Comparison of ENCODE assay signal across 1 cellular context in the genomic region with DNA sequence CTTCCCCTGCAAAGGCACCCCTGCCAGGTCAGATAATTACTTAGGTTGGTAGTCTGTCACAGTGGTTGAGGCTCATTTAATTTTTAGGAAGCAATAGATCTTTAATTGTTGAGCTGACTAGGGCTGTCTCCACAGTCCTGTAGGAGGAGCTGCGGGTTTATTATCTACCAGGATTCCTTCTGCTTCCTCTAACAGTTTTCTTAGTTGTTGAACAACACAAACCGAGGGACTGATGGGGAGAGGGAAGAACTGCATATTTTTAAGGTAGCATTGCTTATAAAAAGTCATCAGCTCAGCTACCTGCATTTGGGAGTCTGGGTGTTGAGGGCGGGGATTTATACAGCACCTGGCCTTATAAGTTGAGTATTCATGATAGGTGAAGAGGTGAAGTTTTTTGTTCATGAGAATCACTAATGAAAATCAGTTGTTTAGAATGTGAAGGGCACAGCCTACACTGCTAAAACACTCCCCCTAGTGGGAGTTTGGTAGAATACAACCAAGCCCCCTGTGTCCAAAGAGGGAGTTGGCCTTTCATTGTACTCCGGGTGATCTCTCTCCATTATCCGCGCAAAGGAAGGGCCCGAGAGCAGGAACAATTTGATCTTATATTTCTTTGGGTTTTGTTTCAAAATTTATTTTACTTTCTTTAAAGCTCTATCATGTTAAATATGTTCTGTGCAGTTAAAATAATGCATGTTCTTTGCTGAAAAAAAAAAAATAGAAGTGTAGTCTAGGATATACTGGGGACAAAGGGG.
A peak's percentile ranks its signal among the peaks of the same experiment; 100 is the strongest.
TF ChIP-seq lines count a peak whose summit lies in the region.

No MANE protein-coding gene starts in this region.

TF ChIP-seq in K562, 482 proteins besides CTCF, POLR2A, EP300 and RAD21 (continued from another document and continues in another):
- TF ChIP-seq TSHZ1 (CRISPR knock-in tag; IDR thresholded peaks at IDR 0.05) (no peak), POLR2AphosphoS5 (IDR thresholded peaks at IDR 0.05; ENCODE audit: control insufficient read depth, insufficient read depth, low read depth, low read length) (no peak), NR3C1 (CRISPR knock-in tag; IDR thresholded peaks at IDR 0.05) (no peak), ARID3A (IDR thresholded peaks at IDR 0.05; ENCODE audit: borderline replicate concordance, low read depth, low read length) (0 out of 2 replicates have a peak, but pooled peaks have one; percentile 48), NCOA1 (IDR thresholded peaks at IDR 0.05; ENCODE audit: low read depth) (no peak), ZFP30 (CRISPR knock-in tag; IDR thresholded peaks at IDR 0.05; ENCODE audit: borderline replicate concordance) (no peak), HLTF (IDR thresholded peaks at IDR 0.05) (no peak), ZNF263 (CRISPR knock-in tag; IDR thresholded peaks at IDR 0.05; ENCODE audit: borderline replicate concordance) (0 out of 2 replicates have a peak, but pooled peaks have one; percentile 23), SMAD1 (IDR thresholded peaks at IDR 0.05; ENCODE audit: low read depth, low read length, partially characterized antibody) (no peak), ZNF224 (CRISPR knock-in tag; IDR thresholded peaks at IDR 0.05) (no peak), E2F8 (IDR thresholded peaks at IDR 0.05; ENCODE audit: low read depth, partially characterized antibody) (no peak), TGIF2 (CRISPR knock-in tag; IDR thresholded peaks at IDR 0.05) (no peak), ILF3 (IDR thresholded peaks at IDR 0.05; ENCODE audit: borderline replicate concordance) (0 out of 2 replicates have a peak, but pooled peaks have one; percentile 45), THAP12 (CRISPR knock-in tag; IDR thresholded peaks at IDR 0.05) (no peak), RBM25 (IDR thresholded peaks at IDR 0.05; ENCODE audit: low read depth, low read length, severe bottlenecking) (no peak), CBX3 (IDR thresholded peaks at IDR 0.05; ENCODE audit: borderline replicate concordance in 1 of 2, low read length in 2 of 2) (no peak; a peak in 1 of 3 replicates), ZNF717 (CRISPR knock-in tag; IDR thresholded peaks at IDR 0.05) (no peak), ZNF212 (CRISPR knock-in tag; IDR thresholded peaks at IDR 0.05) (no peak), KLF10 (CRISPR knock-in tag; IDR thresholded peaks at IDR 0.05) (no peak), HDAC1 (IDR thresholded peaks at IDR 0.05) (no peak), ILK (tag; IDR thresholded peaks at IDR 0.05; ENCODE audit: borderline replicate concordance, low read depth) (no peak), CEBPG (CRISPR knock-in tag; IDR thresholded peaks at IDR 0.05) (no peak), CEBPG (tag; conservative IDR thresholded peaks at IDR 0.05 in 1 of 2, IDR thresholded peaks at IDR 0.05 in 1 of 2) (no peak), ZNF778 (CRISPR knock-in tag; IDR thresholded peaks at IDR 0.05) (no peak), L3MBTL2 (IDR thresholded peaks at IDR 0.05) (0 out of 2 replicates have a peak, but pooled peaks have one; percentile 35), PRPF4 (IDR thresholded peaks at IDR 0.05; ENCODE audit: insufficient read depth, low read depth, low read length, poor library complexity, severe bottlenecking) (no peak), EP400 (IDR thresholded peaks at IDR 0.05) (0 out of 2 replicates have a peak, but pooled peaks have one; percentile 37), KAT7 (CRISPR knock-in tag; IDR thresholded peaks at IDR 0.05; ENCODE audit: borderline replicate concordance) (no peak), FOXK1 (CRISPR knock-in tag; IDR thresholded peaks at IDR 0.05; ENCODE audit: borderline replicate concordance) (no peak), ZKSCAN3 (CRISPR knock-in tag; IDR thresholded peaks at IDR 0.05) (no peak)
- TF ChIP-seq, protein P1, sequence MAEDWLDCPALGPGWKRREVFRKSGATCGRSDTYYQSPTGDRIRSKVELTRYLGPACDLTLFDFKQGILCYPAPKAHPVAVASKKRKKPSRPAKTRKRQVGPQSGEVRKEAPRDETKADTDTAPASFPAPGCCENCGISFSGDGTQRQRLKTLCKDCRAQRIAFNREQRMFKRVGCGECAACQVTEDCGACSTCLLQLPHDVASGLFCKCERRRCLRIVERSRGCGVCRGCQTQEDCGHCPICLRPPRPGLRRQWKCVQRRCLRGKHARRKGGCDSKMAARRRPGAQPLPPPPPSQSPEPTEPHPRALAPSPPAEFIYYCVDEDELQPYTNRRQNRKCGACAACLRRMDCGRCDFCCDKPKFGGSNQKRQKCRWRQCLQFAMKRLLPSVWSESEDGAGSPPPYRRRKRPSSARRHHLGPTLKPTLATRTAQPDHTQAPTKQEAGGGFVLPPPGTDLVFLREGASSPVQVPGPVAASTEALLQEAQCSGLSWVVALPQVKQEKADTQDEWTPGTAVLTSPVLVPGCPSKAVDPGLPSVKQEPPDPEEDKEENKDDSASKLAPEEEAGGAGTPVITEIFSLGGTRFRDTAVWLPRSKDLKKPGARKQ (CRISPR knock-in tag; IDR thresholded peaks at IDR 0.05), result no peak
- TF ChIP-seq, protein P2, sequence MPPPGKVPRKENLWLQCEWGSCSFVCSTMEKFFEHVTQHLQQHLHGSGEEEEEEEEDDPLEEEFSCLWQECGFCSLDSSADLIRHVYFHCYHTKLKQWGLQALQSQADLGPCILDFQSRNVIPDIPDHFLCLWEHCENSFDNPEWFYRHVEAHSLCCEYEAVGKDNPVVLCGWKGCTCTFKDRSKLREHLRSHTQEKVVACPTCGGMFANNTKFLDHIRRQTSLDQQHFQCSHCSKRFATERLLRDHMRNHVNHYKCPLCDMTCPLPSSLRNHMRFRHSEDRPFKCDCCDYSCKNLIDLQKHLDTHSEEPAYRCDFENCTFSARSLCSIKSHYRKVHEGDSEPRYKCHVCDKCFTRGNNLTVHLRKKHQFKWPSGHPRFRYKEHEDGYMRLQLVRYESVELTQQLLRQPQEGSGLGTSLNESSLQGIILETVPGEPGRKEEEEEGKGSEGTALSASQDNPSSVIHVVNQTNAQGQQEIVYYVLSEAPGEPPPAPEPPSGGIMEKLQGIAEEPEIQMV (tag; conservative IDR thresholded peaks at IDR 0.05; ENCODE audit: low read depth), result no peak
- TF ChIP-seq, protein P3, sequence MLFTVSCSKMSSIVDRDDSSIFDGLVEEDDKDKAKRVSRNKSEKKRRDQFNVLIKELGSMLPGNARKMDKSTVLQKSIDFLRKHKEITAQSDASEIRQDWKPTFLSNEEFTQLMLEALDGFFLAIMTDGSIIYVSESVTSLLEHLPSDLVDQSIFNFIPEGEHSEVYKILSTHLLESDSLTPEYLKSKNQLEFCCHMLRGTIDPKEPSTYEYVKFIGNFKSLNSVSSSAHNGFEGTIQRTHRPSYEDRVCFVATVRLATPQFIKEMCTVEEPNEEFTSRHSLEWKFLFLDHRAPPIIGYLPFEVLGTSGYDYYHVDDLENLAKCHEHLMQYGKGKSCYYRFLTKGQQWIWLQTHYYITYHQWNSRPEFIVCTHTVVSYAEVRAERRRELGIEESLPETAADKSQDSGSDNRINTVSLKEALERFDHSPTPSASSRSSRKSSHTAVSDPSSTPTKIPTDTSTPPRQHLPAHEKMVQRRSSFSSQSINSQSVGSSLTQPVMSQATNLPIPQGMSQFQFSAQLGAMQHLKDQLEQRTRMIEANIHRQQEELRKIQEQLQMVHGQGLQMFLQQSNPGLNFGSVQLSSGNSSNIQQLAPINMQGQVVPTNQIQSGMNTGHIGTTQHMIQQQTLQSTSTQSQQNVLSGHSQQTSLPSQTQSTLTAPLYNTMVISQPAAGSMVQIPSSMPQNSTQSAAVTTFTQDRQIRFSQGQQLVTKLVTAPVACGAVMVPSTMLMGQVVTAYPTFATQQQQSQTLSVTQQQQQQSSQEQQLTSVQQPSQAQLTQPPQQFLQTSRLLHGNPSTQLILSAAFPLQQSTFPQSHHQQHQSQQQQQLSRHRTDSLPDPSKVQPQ (CRISPR knock-in tag; IDR thresholded peaks at IDR 0.05; ENCODE audit: borderline replicate concordance), result no peak
- TF ChIP-seq, protein P4, sequence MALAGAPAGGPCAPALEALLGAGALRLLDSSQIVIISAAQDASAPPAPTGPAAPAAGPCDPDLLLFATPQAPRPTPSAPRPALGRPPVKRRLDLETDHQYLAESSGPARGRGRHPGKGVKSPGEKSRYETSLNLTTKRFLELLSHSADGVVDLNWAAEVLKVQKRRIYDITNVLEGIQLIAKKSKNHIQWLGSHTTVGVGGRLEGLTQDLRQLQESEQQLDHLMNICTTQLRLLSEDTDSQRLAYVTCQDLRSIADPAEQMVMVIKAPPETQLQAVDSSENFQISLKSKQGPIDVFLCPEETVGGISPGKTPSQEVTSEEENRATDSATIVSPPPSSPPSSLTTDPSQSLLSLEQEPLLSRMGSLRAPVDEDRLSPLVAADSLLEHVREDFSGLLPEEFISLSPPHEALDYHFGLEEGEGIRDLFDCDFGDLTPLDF (CRISPR knock-in tag; IDR thresholded peaks at IDR 0.05), result no peak
- TF ChIP-seq, protein P5, sequence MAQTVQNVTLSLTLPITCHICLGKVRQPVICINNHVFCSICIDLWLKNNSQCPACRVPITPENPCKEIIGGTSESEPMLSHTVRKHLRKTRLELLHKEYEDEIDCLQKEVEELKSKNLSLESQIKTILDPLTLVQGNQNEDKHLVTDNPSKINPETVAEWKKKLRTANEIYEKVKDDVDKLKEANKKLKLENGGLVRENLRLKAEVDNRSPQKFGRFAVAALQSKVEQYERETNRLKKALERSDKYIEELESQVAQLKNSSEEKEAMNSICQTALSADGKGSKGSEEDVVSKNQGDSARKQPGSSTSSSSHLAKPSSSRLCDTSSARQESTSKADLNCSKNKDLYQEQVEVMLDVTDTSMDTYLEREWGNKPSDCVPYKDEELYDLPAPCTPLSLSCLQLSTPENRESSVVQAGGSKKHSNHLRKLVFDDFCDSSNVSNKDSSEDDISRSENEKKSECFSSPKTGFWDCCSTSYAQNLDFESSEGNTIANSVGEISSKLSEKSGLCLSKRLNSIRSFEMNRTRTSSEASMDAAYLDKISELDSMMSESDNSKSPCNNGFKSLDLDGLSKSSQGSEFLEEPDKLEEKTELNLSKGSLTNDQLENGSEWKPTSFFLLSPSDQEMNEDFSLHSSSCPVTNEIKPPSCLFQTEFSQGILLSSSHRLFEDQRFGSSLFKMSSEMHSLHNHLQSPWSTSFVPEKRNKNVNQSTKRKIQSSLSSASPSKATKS (CRISPR knock-in tag; IDR thresholded peaks at IDR 0.05), result no peak
